ENCODE assay signal across 9 cellular contexts in genomic region chr6:84284428-84285033, GRCh38. TPM values are rescaled to one million over a fixed set of nuclear protein-coding genes. Genes with fewer than 3 reads are reported as not detected.
DNase-seq lines count a peak whose midpoint lies in the region; ATAC-seq and TF ChIP-seq lines count a peak whose summit lies in the region.
"Had no signal": no experiment of that assay in that cellular context is flagged by ENCODE, and none has a peak within 500 bp of the region (broad histone marks: within the 10 kb centered on the region; RNA-seq: fewer than 3 reads in every experiment).

No MANE protein-coding gene starts in this region.

- intact Hi-C loops in body of pancreas (cut with DNase I) = no loop called here

- H3K36me3 ChIP-seq in body of pancreas (replicated peaks in 1 of 2; ENCODE audit: insufficient read depth in 1 of 2, low read depth in 2 of 2) = no peaks in the 10 kb centered on the region
- no peaks in the 10 kb centered on the region for H3K36me3 ChIP-seq in osteoblast (ENCODE audit: insufficient read depth, low read length)

- H3K4me1 ChIP-seq in body of pancreas = no peaks in the 10 kb centered on the region
- peaks cover 16% of the 10 kb centered on the region for H3K4me1 ChIP-seq in osteoblast (ENCODE audit: insufficient read depth, low read length)

- no peak for TF ChIP-seq POLR2A in body of pancreas (IDR thresholded peaks at IDR 0.05)

- WGBS in body of pancreas, 2 donors = 28% methylated on average over 6 of the region's 6 CpGs

- H3K27me3 ChIP-seq in body of pancreas = no peaks in the 10 kb centered on the region
- H3K27me3 ChIP-seq in osteoblast (ENCODE audit: insufficient read depth, low read length) = no peaks in the 10 kb centered on the region

- H3K9me3 ChIP-seq in body of pancreas = peaks cover 0 to 8% (median 0%) of the 10 kb centered on the region in 3 donors
- no peaks in the 10 kb centered on the region for H3K9me3 ChIP-seq in osteoblast (ENCODE audit: low read depth, low read length)

- TF ChIP-seq CTCF in body of pancreas (IDR thresholded peaks at IDR 0.05) (peak in 5 of 7 experiments; percentile 22 to 31 (median 25)), osteoblast (IDR thresholded peaks at IDR 0.05; ENCODE audit: extremely low read depth, low read depth, low read length) (peak; percentile 50)

- no peak overlapping the region for H3K4me2 ChIP-seq in osteoblast (ENCODE audit: insufficient read depth, low read length)

- DNase-seq in NCI-H1092 treated with DMSO at 0.1 percent for 48 hours (lab: John Stamatoyannopoulos, UW) (peak; percentile 3), NCI-H1092 (lab: John Stamatoyannopoulos, UW) (no peak), HuH-7 (ENCODE audit: low spot score) (peak; percentile 32), body of pancreas (peak in 2 of 4 donors; percentile 6 to 18), osteoblast (ENCODE audit: insufficient read length, low spot score, missing footprints) (no peak), AG08395 (ENCODE audit: low spot score) (no peak), NCI-H187 (lab: John Stamatoyannopoulos, UW) (no peak)
- no peak for DNase-seq in stimulated activated CD4-positive, alpha-beta T cell treated with anti-CD3 and anti-CD28 coated beads, Interleukin-2, amount 100 ng/mL, for 24 hours
- DNase-seq: SW 1271 had no signal

- H2AFZ ChIP-seq in osteoblast (ENCODE audit: low read length) = peak overlapping the region; percentile 38

- H3K4me3 ChIP-seq in body of pancreas (no peak overlapping the region), osteoblast (ENCODE audit: insufficient read depth, low read length) (no peak overlapping the region)

- H4K20me1 ChIP-seq in osteoblast (ENCODE audit: insufficient read depth, low read length) = no peaks in the 10 kb centered on the region

- ATAC-seq in body of pancreas = no peak

- H3K27ac ChIP-seq in body of pancreas (no peak overlapping the region), osteoblast (ENCODE audit: low read depth, low read length) (no peak overlapping the region)

- H3K79me2 ChIP-seq in osteoblast (ENCODE audit: insufficient read depth, low read length) = no peaks in the 10 kb centered on the region

RNA-seq across cellular contexts. Expression of gene CEP162, which starts 57.1 kb away (rescaled TPM):
- total RNA-seq in body of pancreas (1 to 10 TPM; 3.0 to 9.6 TPM), osteoblast (17.0 and 17.4 TPM in 2 replicates)

Comparison
In these comparisons a context has a peak if more than half of its experiments do, and no peak if none do; other contexts are left out.
1. DNase-seq: peak in NCI-H1092 treated with DMSO at 0.1 percent for 48 hours (single experiment) and HuH-7 (single experiment); none in NCI-H1092 (single experiment), osteoblast (single experiment), AG08395 (single experiment), NCI-H187 (0 of 2) and stimulated activated CD4-positive, alpha-beta T cell treated with anti-CD3 and anti-CD28 coated beads, Interleukin-2, amount 100 ng/mL, for 24 hours (0 of 2).